In genomic region chr5:173785421-173785820, GRCh38 we compare ENCODE assay signal across 18 cellular contexts.
"Had no signal": no experiment of that assay in that cellular context is flagged by ENCODE, and none has a peak within 500 bp of the region (broad histone marks: within the 10 kb centered on the region; RNA-seq: fewer than 3 reads in every experiment).

No MANE protein-coding gene starts in this region.

- FAIRE-seq: frontal cortex, islet of Langerhans had no signal

- H3K4me3 ChIP-seq: coronary artery, heart right ventricle, left lung, psoas muscle, right lobe of liver had no signal

- H3K9me3 ChIP-seq: heart right ventricle, left lung, psoas muscle, right lobe of liver had no signal

- H3K27me3 ChIP-seq: heart right ventricle, left lung, right lobe of liver had no signal

- H3K27ac ChIP-seq: coronary artery, heart right ventricle, left lung, psoas muscle, right lobe of liver had no signal

- H3K36me3 ChIP-seq: heart right ventricle, left lung, right lobe of liver had no signal

- ATAC-seq: activated CD8-positive, alpha-beta T cell treated with anti-CD3 and anti-CD28 coated beads, Interleukin-2, amount 10 ng/mL, durations not matched to agents 7 days and 5 days; heart right ventricle; left lung; natural killer cell; psoas muscle; right lobe of liver; stimulated activated naive B cell treated with anti-CD40 and anti-IgM and Interleukin-4, amounts not matched to agents 10 μg/mL and 1 μg/mL and 100 μg/mL, for 72 hours had no signal

- DNase-seq: activated CD4-positive, alpha-beta T cell treated with anti-CD3 and anti-CD28 coated beads for 48 hours; activated CD8-positive, alpha-beta memory T cell treated with anti-CD3 and anti-CD28 coated beads, Interleukin-2, amount 50 U/mL, for 48 hours; activated CD8-positive, alpha-beta T cell treated with anti-CD3 and anti-CD28 coated beads, Interleukin-2, amount 10 ng/mL, durations not matched to agents 7 days and 5 days; activated naive CD4-positive, alpha-beta T cell treated with anti-CD3 and anti-CD28 coated beads for 36 hours; caudate nucleus; effector CD8-positive, alpha-beta T cell; heart right ventricle; natural killer cell; occipital lobe; psoas muscle; right lobe of liver; stimulated activated naive B cell treated with anti-CD40 and anti-IgM and Interleukin-4, amounts not matched to agents 10 μg/mL and 1 μg/mL and 100 μg/mL, for 72 hours; substantia nigra; trophoblast cell had no signal
